ENCODE assay signal across 8 cellular contexts in genomic region chr2:171434671-171434980, GRCh38. TPM values are rescaled to one million over a fixed set of nuclear protein-coding genes. Genes with fewer than 3 reads are reported as not detected.
DNase-seq lines count a peak whose midpoint lies in the region; ATAC-seq and TF ChIP-seq lines count a peak whose summit lies in the region.

No MANE protein-coding gene starts in this region.

- H4K20me1 ChIP-seq in MM.1S (ENCODE audit: insufficient read depth, low read length) = no peaks in the 10 kb centered on the region

- POLR2A ChIA-PET in Caco-2 (lab: Charles Lee) = no interaction called here

- H3K36me3 Mint-ChIP-seq in Caco-2 (ENCODE audit: insufficient read depth, unreplicated experiment) = peaks cover 47% of the 10 kb centered on the region
- H3K36me3 Mint-ChIP-seq in central memory CD8-positive, alpha-beta T cell (ENCODE audit: insufficient read depth) = peaks cover 24% of the 10 kb centered on the region

- H3K4me1 ChIP-seq in Caco-2 = peaks cover 7% of the 10 kb centered on the region
- peaks cover 13% of the 10 kb centered on the region for H3K4me1 ChIP-seq in MM.1S (ENCODE audit: low read length)
- H3K4me1 ChIP-seq in mononuclear cell (ENCODE audit: insufficient read depth, low read length) = peaks cover 15% of the 10 kb centered on the region
- H3K4me1 ChIP-seq in aorta (ENCODE audit: control insufficient read depth in 1 of 2, insufficient read depth in 2 of 2, low read length in 2 of 2) = peaks cover 0 to 3% of the 10 kb centered on the region in 2 donors

- peaks cover 30% of the 10 kb centered on the region for H3K79me2 ChIP-seq in MM.1S (ENCODE audit: low read length)

- H3K4me1 Mint-ChIP-seq in Caco-2 (ENCODE audit: low read depth, unreplicated experiment) = peaks cover 20% of the 10 kb centered on the region
- peaks cover 50% of the 10 kb centered on the region for H3K4me1 Mint-ChIP-seq in central memory CD8-positive, alpha-beta T cell

- 0 to 1% methylated on average over 20 of the region's 20 CpGs for WGBS in aorta, 2 donors

- H3K36me3 ChIP-seq in Caco-2 (ENCODE audit: control insufficient read depth, insufficient read depth, low read length) = peaks cover 3% of the 10 kb centered on the region; the same call in 1 of the 2 replicates
- H3K36me3 ChIP-seq in MM.1S (replicated peaks; ENCODE audit: insufficient read depth, low read length) = no peaks in the 10 kb centered on the region
- no peaks in the 10 kb centered on the region for H3K36me3 ChIP-seq in aorta (ENCODE audit: control insufficient read depth in 1 of 2, insufficient read depth in 2 of 2, low read length in 1 of 2)

- H3K9me3 ChIP-seq in Caco-2 (no peaks in the 10 kb centered on the region; the same call in 1 of the 2 replicates), MM.1S (replicated peaks; ENCODE audit: insufficient read depth, low read length) (no peaks in the 10 kb centered on the region), mononuclear cell (ENCODE audit: low read depth, low read length) (no peaks in the 10 kb centered on the region), aorta (ENCODE audit: control insufficient read depth, low read length) (no peaks in the 10 kb centered on the region)

- no peaks in the 10 kb centered on the region for H3K9me2 ChIP-seq in MM.1S (replicated peaks; ENCODE audit: insufficient read depth, low read length)

- H3K27ac ChIP-seq in MM.1S (ENCODE audit: low read length) (peak overlapping the region; percentile 99), aorta (ENCODE audit: low read depth in 1 of 2, low read length in 2 of 2) (peak overlapping the region; percentile 19 to 64)

- DNase-seq in Caco-2 = no peak
- no peak for DNase-seq in MM.1S
- DNase-seq in central memory CD8-positive, alpha-beta T cell (ENCODE audit: low spot score in 2 of 2) = no peak
- DNase-seq in aorta = no peak
- DNase-seq in NCI-H1417 (lab: John Stamatoyannopoulos, UW) = no peak
- DNase-seq in mucosa of gallbladder (ENCODE audit: low spot score) = no peak
- DNase-seq in activated CD4-positive, alpha-beta T cell treated with anti-CD3 and anti-CD28 coated beads for 4 hours = no peak

- CTCF ChIA-PET in Caco-2 (lab: Charles Lee) = interaction anchor here (2.0 kb wide), 1 partner anchor 462 kb away, joined by 5 read pairs; no protein-coding TSS in a partner anchor

- peak overlapping the region; percentile 90 for H3K4me2 ChIP-seq in MM.1S (ENCODE audit: low read depth, low read length)

- H3K9me3 Mint-ChIP-seq in Caco-2 (ENCODE audit: unreplicated experiment) = no peaks in the 10 kb centered on the region
- H3K9me3 Mint-ChIP-seq in central memory CD8-positive, alpha-beta T cell = no peaks in the 10 kb centered on the region

- peak; percentile 15 for ATAC-seq in central memory CD8-positive, alpha-beta T cell (replicated peaks; ENCODE audit: extremely low read depth, poor library complexity, severe bottlenecking)
- no peak for ATAC-seq in aorta (ENCODE audit: low FRiP score)

- TF ChIP-seq CTCF in Caco-2 (IDR thresholded peaks at IDR 0.05; ENCODE audit: insufficient read depth in 1 of 2, low read depth in 1 of 2, low read length in 1 of 2, severe bottlenecking in 1 of 2, unreplicated experiment in 1 of 2) (no peak), MM.1S (IDR thresholded peaks at IDR 0.05; ENCODE audit: low read length) (no peak)

- H3K27me3 ChIP-seq in Caco-2 (replicated peaks; ENCODE audit: control insufficient read depth, insufficient read depth, low read length) = no peaks in the 10 kb centered on the region
- H3K27me3 ChIP-seq in MM.1S (replicated peaks; ENCODE audit: insufficient read depth, low read length) = no peaks in the 10 kb centered on the region
- no peaks in the 10 kb centered on the region for H3K27me3 ChIP-seq in mononuclear cell (ENCODE audit: insufficient read depth, low read length)
- H3K27me3 ChIP-seq in aorta (ENCODE audit: control insufficient read depth in 1 of 2, insufficient read depth in 2 of 2, low read length in 1 of 2) = no peaks in the 10 kb centered on the region

- H2AFZ ChIP-seq in MM.1S (ENCODE audit: low read length) = peak overlapping the region; percentile 87

- H3K4me3 Mint-ChIP-seq in Caco-2 (ENCODE audit: unreplicated experiment) = peak overlapping the region; percentile 90
- peak overlapping the region; percentile 84 for H3K4me3 Mint-ChIP-seq in central memory CD8-positive, alpha-beta T cell

- peak overlapping the region; percentile 98 for H3K27ac Mint-ChIP-seq in Caco-2 (ENCODE audit: unreplicated experiment)
- H3K27ac Mint-ChIP-seq in central memory CD8-positive, alpha-beta T cell (ENCODE audit: low read depth) = peak overlapping the region; percentile 94

- H3K4me3 ChIP-seq in Caco-2 (ENCODE audit: low read depth, low read length) (peak overlapping the region; percentile 89), MM.1S (ENCODE audit: low read length) (peak overlapping the region; percentile 80), mononuclear cell (ENCODE audit: low read length) (peak overlapping the region; percentile 75), aorta (ENCODE audit: low read length in 2 of 2) (peak overlapping the region; percentile 62 to 82)

- H3K9ac ChIP-seq in MM.1S (ENCODE audit: low read length) = peak overlapping the region; percentile 97

- no TSS peak for BruUV-seq in Caco-2 (replicated peaks; lab: Mats Ljungman, UMichigan)

- intact Hi-C loops in Caco-2 (cut with micrococcal nuclease; ENCODE audit: unreplicated experiment) = loop anchor here (5.0 kb wide), 2 partner anchors 88 to 462 kb away; partner anchors contain the start of gene CYBRD1
- intact Hi-C loops in aorta (cut with DNase I) = loop anchor here in 1 of 2 donors (2.0 to 5.0 kb wide), 3 partner anchors 88 to 462 kb away; partner anchors contain the start of genes CYBRD1 and TLK1

- H3F3A ChIP-seq in MM.1S (ENCODE audit: insufficient read depth, low read length) = peaks cover 19% of the 10 kb centered on the region

- no peaks in the 10 kb centered on the region for H3K27me3 Mint-ChIP-seq in Caco-2 (ENCODE audit: insufficient read depth, unreplicated experiment)
- H3K27me3 Mint-ChIP-seq in central memory CD8-positive, alpha-beta T cell = no peaks in the 10 kb centered on the region

RNA-seq across cellular contexts. Expression of gene DCAF17, which starts 0.6 kb away (rescaled TPM):
- total RNA-seq in Caco-2 (2022) (20.8 and 22.7 TPM in 2 replicates), mononuclear cell (19.5 TPM), aorta (10 to 100 TPM; 17.5 to 20.3 TPM), mucosa of gallbladder (12.9 TPM)
- 1 to 10 TPM; 5.4 to 7.7 TPM for polyA plus RNA-seq in aorta

RNA-seq across cellular contexts. Expression of gene METTL8, which starts 0.8 kb away (rescaled TPM):
- total RNA-seq in Caco-2 (2022) (25.7 and 28.5 TPM in 2 replicates), mononuclear cell (19.0 TPM), aorta (10 to 100 TPM; 18.4 to 26.2 TPM), mucosa of gallbladder (11.0 TPM)
- polyA plus RNA-seq in aorta = 1 to 10 TPM; 7.7 to 8.3 TPM
